In the genomic region with DNA sequence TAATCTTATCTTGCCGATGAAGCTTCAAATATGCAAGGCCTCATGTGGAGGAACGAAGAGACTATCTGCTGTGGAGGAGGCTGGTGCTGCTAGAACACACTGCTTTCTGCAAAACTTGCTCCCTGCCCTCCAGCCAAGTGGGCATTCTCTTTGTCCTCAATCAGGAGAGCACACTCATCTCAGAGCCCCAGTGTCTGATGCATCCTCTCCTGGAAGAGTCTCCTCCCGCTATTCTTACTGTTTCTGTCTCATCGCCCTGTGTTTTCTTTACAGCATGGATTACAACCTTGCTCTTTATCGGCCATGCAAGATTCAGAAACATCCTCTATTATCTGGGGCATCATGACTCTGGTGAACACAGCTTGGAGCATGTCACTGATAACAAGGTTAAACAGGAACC, we compare ENCODE assay signal across 17 cellular contexts.
DNase-seq lines count a peak whose midpoint lies in the region; ATAC-seq, FAIRE-seq and TF ChIP-seq lines count a peak whose summit lies in the region.
"Had no signal": no experiment of that assay in that cellular context is flagged by ENCODE, and none has a peak within 500 bp of the region (broad histone marks: within the 10 kb centered on the region; RNA-seq: fewer than 3 reads in every experiment).

No MANE protein-coding gene starts in this region.

- intact Hi-C loops in Caco-2 (cut with micrococcal nuclease; ENCODE audit: unreplicated experiment) = loop anchor here (2.0 kb wide), 1 partner anchor 101 kb away; no protein-coding TSS in a partner anchor
- intact Hi-C loops in endothelial cell of umbilical vein (cut with micrococcal nuclease) = no loop called here

- TF ChIP-seq CTCF in Caco-2 (IDR thresholded peaks at IDR 0.05; ENCODE audit: insufficient read depth in 1 of 2, low read depth in 1 of 2, low read length in 1 of 2, severe bottlenecking in 1 of 2, unreplicated experiment in 1 of 2) (no peak), endothelial cell of umbilical vein (IDR thresholded peaks at IDR 0.05; ENCODE audit: extremely low read depth in 1 of 2, insufficient read depth in 1 of 2, low read depth in 1 of 2, low read length in 2 of 2) (no peak), omental fat pad (IDR thresholded peaks at IDR 0.05) (no peak)

- ATAC-seq in omental fat pad (ENCODE audit: low FRiP score) = peak; percentile 6
- no peak for ATAC-seq in HG03469 (IDR thresholded peaks at IDR 0.05; ENCODE audit: unreplicated experiment)
- ATAC-seq: left lobe of liver had no signal

- H3K9me2 ChIP-seq in Karpas-422 (replicated peaks; ENCODE audit: insufficient read depth, low read length) = no peaks in the 10 kb centered on the region

- H3K9me3 ChIP-seq in Caco-2 (no peaks in the 10 kb centered on the region), endothelial cell of umbilical vein (replicated peaks; ENCODE audit: control insufficient read depth, insufficient read depth, low read length) (peaks cover 5% of the 10 kb centered on the region), Karpas-422 (ENCODE audit: low read length) (no peaks in the 10 kb centered on the region)
- H3K9me3 ChIP-seq: esophagus squamous epithelium, neutrophil had no signal

- TF ChIP-seq POLR2A in endothelial cell of umbilical vein (IDR thresholded peaks at IDR 0.05; ENCODE audit: low read depth, low read length) = no peak

- peaks cover 44% of the 10 kb centered on the region for H3K36me3 Mint-ChIP-seq in Caco-2 (ENCODE audit: insufficient read depth, unreplicated experiment)

- no peak overlapping the region for H3K9ac ChIP-seq in endothelial cell of umbilical vein (replicated peaks; ENCODE audit: extremely low read depth, insufficient read depth, low read length)
- no peak overlapping the region for H3K9ac ChIP-seq in Karpas-422 (ENCODE audit: low read length)
- H3K9ac ChIP-seq: KMS-11 had no signal

- no peaks in the 10 kb centered on the region for H4K20me1 ChIP-seq in endothelial cell of umbilical vein (replicated peaks; ENCODE audit: control insufficient read depth, extremely low read depth, insufficient read depth, low read length)
- H4K20me1 ChIP-seq in Karpas-422 (ENCODE audit: insufficient read depth, low read depth, low read length) = no peaks in the 10 kb centered on the region

- FAIRE-seq in endothelial cell of umbilical vein (lab: Jason Lieb, UNC) = no peak

- no peaks in the 10 kb centered on the region for H3K27me3 ChIP-seq in Caco-2 (replicated peaks; ENCODE audit: control insufficient read depth, insufficient read depth, low read length)
- H3K27me3 ChIP-seq in endothelial cell of umbilical vein (ENCODE audit: control insufficient read depth in 2 of 2, insufficient read depth in 2 of 2, low read length in 2 of 2) = no peaks in the 10 kb centered on the region
- no peaks in the 10 kb centered on the region for H3K27me3 ChIP-seq in Karpas-422 (ENCODE audit: low read length)
- H3K27me3 ChIP-seq: esophagus squamous epithelium, neutrophil had no signal

- H3K36me3 ChIP-seq in Caco-2 (ENCODE audit: control insufficient read depth, insufficient read depth, low read length) (peaks cover 3% of the 10 kb centered on the region), endothelial cell of umbilical vein (ENCODE audit: control insufficient read depth in 2 of 2, extremely low read depth in 1 of 2, insufficient read depth in 2 of 2, low read length in 2 of 2) (no peaks in the 10 kb centered on the region), Karpas-422 (ENCODE audit: insufficient read depth, low read length) (no peaks in the 10 kb centered on the region)
- H3K36me3 ChIP-seq: neutrophil had no signal

- H3K27ac ChIP-seq in endothelial cell of umbilical vein (ENCODE audit: insufficient read depth, low read depth, low read length) (peak overlapping the region; percentile 6), Karpas-422 (ENCODE audit: low read length) (no peak overlapping the region)
- H3K27ac ChIP-seq: esophagus squamous epithelium, KMS-11, neutrophil had no signal

- no peaks in the 10 kb centered on the region for H3K27me3 Mint-ChIP-seq in Caco-2 (ENCODE audit: insufficient read depth, unreplicated experiment)

- peak overlapping the region; percentile 80 for H3K27ac Mint-ChIP-seq in Caco-2 (ENCODE audit: unreplicated experiment)

- no TSS peak for BruUV-seq in Caco-2 (replicated peaks; lab: Mats Ljungman, UMichigan)
- BruUV-seq in endothelial cell of umbilical vein (replicated peaks; lab: Mats Ljungman, UMichigan) = no TSS peak

- POLR2A ChIA-PET in Caco-2 (lab: Charles Lee) (no interaction called here), endothelial cell of umbilical vein (lab: Charles Lee) (no interaction called here)

- H3K9me3 Mint-ChIP-seq in Caco-2 (ENCODE audit: unreplicated experiment) = no peaks in the 10 kb centered on the region

- peaks cover 29% of the 10 kb centered on the region for H3K4me1 Mint-ChIP-seq in Caco-2 (ENCODE audit: low read depth, unreplicated experiment)

- no peak overlapping the region for H3K4me2 ChIP-seq in endothelial cell of umbilical vein (ENCODE audit: insufficient read depth, low read length)
- H3K4me2 ChIP-seq in Karpas-422 (ENCODE audit: low read depth, low read length, poor library complexity, severe bottlenecking) = no peak overlapping the region
- H3K4me2 ChIP-seq: KMS-11 had no signal

- no peaks in the 10 kb centered on the region for H3K79me2 ChIP-seq in endothelial cell of umbilical vein (ENCODE audit: control insufficient read depth, insufficient read depth, low read length)
- H3K79me2 ChIP-seq in Karpas-422 (ENCODE audit: low read length) = no peaks in the 10 kb centered on the region

- dilution Hi-C loops in endothelial cell of umbilical vein (cut with MboI; ENCODE audit: extremely low pct_ligation_motif_present, low sequenced_read_pairs) = no loop called here

- no peak overlapping the region for H2AFZ ChIP-seq in endothelial cell of umbilical vein (ENCODE audit: low read depth, low read length)
- no peak overlapping the region for H2AFZ ChIP-seq in Karpas-422 (ENCODE audit: low read length)

- no peak for DNase-seq in Caco-2
- DNase-seq in NCI-H226 = peak; percentile 55
- no peak for DNase-seq in endothelial cell of umbilical vein (ENCODE audit: low read depth, low spot score)
- no peak for DNase-seq in omental fat pad (ENCODE audit: low spot score)
- no peak for DNase-seq in activated naive CD4-positive, alpha-beta T cell treated with Interleukin-2 at 50 U/mL for 16 hours
- DNase-seq in activated T-cell treated with anti-CD3 and anti-CD28 coated beads for 4 hours = no peak
- DNase-seq in Karpas-422 = no peak
- DNase-seq: central memory CD4-positive, alpha-beta T cell; esophagus squamous epithelium; GOT3; NCI-H2107; NCI-H524 treated with DMSO at 0.1 percent for 48 hours; T-helper 9 cell had no signal

- no peak overlapping the region for H3K4me3 Mint-ChIP-seq in Caco-2 (ENCODE audit: unreplicated experiment)

- H3K4me1 ChIP-seq in Caco-2 (peaks cover 49% of the 10 kb centered on the region), endothelial cell of umbilical vein (ENCODE audit: control insufficient read depth, extremely low read depth, insufficient read depth, low read length) (no peaks in the 10 kb centered on the region), Karpas-422 (ENCODE audit: low read length) (no peaks in the 10 kb centered on the region)
- H3K4me1 ChIP-seq: esophagus squamous epithelium had no signal

- H3K4me3 ChIP-seq in Caco-2 (ENCODE audit: low read depth, low read length) (no peak overlapping the region), endothelial cell of umbilical vein (replicated peaks in 1 of 3; ENCODE audit: insufficient read depth in 1 of 3, low read depth in 1 of 3, low read length in 3 of 3) (no peak overlapping the region), Karpas-422 (ENCODE audit: low read length) (no peak overlapping the region)
- H3K4me3 ChIP-seq: esophagus squamous epithelium had no signal

- no peaks in the 10 kb centered on the region for H3K9me1 ChIP-seq in endothelial cell of umbilical vein (replicated peaks; ENCODE audit: control insufficient read depth, extremely low read depth, insufficient read depth, low read length)

- CTCF ChIA-PET in Caco-2 (lab: Charles Lee) = no interaction called here
- CTCF ChIA-PET in endothelial cell of umbilical vein (lab: Charles Lee) = no interaction called here

TF ChIP-seq in endothelial cell of umbilical vein, 7 proteins besides CTCF, POLR2A, EP300 and RAD21:
- TF ChIP-seq, protein P1, sequence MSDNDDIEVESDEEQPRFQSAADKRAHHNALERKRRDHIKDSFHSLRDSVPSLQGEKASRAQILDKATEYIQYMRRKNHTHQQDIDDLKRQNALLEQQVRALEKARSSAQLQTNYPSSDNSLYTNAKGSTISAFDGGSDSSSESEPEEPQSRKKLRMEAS (IDR thresholded peaks at IDR 0.05; ENCODE audit: insufficient read depth, insufficient read length) = no peak
- TF ChIP-seq POLR2AphosphoS5 (IDR thresholded peaks at IDR 0.05; ENCODE audit: insufficient read depth, low read depth, low read length) (no peak), JUN (IDR thresholded peaks at IDR 0.05; ENCODE audit: borderline replicate concordance, insufficient read depth, insufficient read length, low read depth) (no peak), EZH2 (IDR thresholded peaks at IDR 0.05; ENCODE audit: borderline replicate concordance, low read depth, low read length, severe bottlenecking) (no peak), GATA2 (IDR thresholded peaks at IDR 0.05; ENCODE audit: insufficient read depth, insufficient read length, low read depth, low read length) (no peak), FOS (IDR thresholded peaks at IDR 0.05; ENCODE audit: borderline replicate concordance, insufficient read depth, low read length) (no peak), MYC (IDR thresholded peaks at IDR 0.05; ENCODE audit: low read depth, low read length) (no peak)
